Comparison of ENCODE assay signal across 20 cellular contexts in the genomic region with DNA sequence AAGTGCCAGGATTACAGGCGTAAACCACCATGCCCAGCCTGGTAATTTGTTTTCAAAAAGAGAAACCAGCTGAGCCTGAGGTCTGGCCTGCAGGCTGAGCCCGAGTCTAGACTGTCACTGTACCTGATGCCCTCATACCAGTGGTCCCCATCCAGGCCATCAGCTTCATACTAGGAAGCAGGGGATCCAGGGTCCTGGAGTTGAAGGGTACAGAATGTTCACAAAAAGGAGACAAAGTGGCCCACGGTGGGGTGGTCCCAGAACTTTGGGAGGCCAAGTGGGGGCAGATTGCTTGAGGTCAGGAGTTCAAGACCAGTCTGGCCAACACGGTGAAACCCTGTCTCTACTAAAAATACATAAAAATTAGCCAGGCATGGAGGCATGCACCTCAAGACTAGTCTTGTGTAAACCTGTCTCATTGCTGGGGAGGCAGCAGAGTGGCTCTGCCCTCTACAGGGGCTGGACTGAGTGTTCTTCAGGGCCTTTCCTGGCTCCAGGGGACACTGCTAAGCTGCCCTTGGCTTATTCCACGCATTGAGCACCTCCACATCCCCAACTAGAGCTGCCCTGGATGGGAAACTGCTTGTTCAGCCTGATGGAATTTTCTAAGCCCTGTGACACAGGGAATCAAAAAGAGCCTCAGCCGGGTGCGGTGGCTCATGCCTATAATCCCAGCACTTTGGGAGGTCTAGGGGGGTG. TPM values are rescaled to one million over a fixed set of nuclear protein-coding genes. Genes with fewer than 3 reads are reported as not detected.
A peak's percentile ranks its signal among the peaks of the same experiment; 100 is the strongest.
DNase-seq lines count a peak whose midpoint lies in the region; TF ChIP-seq lines count a peak whose summit lies in the region.
"Had no signal": no experiment of that assay in that cellular context is flagged by ENCODE, and none has a peak within 500 bp of the region (broad histone marks: within the 10 kb centered on the region; RNA-seq: fewer than 3 reads in every experiment).

No MANE protein-coding gene starts in this region.

- BruUV-seq in PC-9 (replicated peaks; lab: Mats Ljungman, UMichigan), result no TSS peak

- H3K9me3 ChIP-seq in right atrium auricular region, result no peaks in the 10 kb centered on the region
- no peaks in the 10 kb centered on the region for H3K9me3 ChIP-seq in PC-9 (ENCODE audit: insufficient read depth, low read depth)
- H3K9me3 ChIP-seq in stomach, result no peaks in the 10 kb centered on the region
- H3K9me3 ChIP-seq: BLaER1 had no signal

- CTCF ChIA-PET in PC-9 (lab: Charles Lee), result no interaction called here

- no peaks in the 10 kb centered on the region for H3F3A ChIP-seq in PC-9 (ENCODE audit: insufficient read depth, low read depth)

- H3K4me3 ChIP-seq in right atrium auricular region (no peak overlapping the region), coronary artery (no peak overlapping the region), PC-9 (no peak overlapping the region), stomach (no peak overlapping the region)
- H3K4me3 ChIP-seq: BLaER1 had no signal

- no peaks in the 10 kb centered on the region for H3K9me3 Mint-ChIP-seq in osteocyte (ENCODE audit: unreplicated experiment)
- H3K9me3 Mint-ChIP-seq: CD8-positive, alpha-beta T cell; H9 had no signal

- WGBS in stomach, 5 donors, result 70 to 85% (median 75%) methylated on average over 7 of the region's 7 CpGs

- intact Hi-C loops in cardiac septum (cut with DNase I) (no loop called here), PC-9 (cut with micrococcal nuclease; ENCODE audit: unreplicated experiment) (no loop called here), stomach (cut with DNase I; ENCODE audit: low total_unique reads) (no loop called here)

- H2AFZ ChIP-seq in PC-9, result no peak overlapping the region

- no peaks in the 10 kb centered on the region for H3K9me2 ChIP-seq in PC-9 (ENCODE audit: insufficient read depth)

- H3K4me3 Mint-ChIP-seq in osteocyte (ENCODE audit: unreplicated experiment), result no peak overlapping the region
- H3K4me3 Mint-ChIP-seq: CD8-positive, alpha-beta T cell; H9 had no signal

- DNase-seq in cardiac septum (ENCODE audit: low spot score), result peak; percentile 14
- no peak for DNase-seq in right atrium auricular region (ENCODE audit: low spot score)
- DNase-seq in coronary artery (ENCODE audit: low spot score), result peak; percentile 31
- DNase-seq in osteocyte (ENCODE audit: extremely low spot score, unreplicated experiment), result peak; percentile 48
- DNase-seq in amniotic stem cell (lab: John Stamatoyannopoulos, UW), result no peak
- no peak for DNase-seq in PC-9
- DNase-seq in stomach, result no peak
- DNase-seq: Calu3; CD8-positive, alpha-beta T cell; GF-D8; H9; NCI-H1417; NCI-H1930; NCI-H345; NCI-H524 treated with DMSO at 0.1 percent for 48 hours; RPMI8226 had no signal

- H3K27me3 ChIP-seq in right atrium auricular region (no peaks in the 10 kb centered on the region), PC-9 (ENCODE audit: insufficient read depth, low read depth) (no peaks in the 10 kb centered on the region), stomach (no peaks in the 10 kb centered on the region)
- H3K27me3 ChIP-seq: BLaER1 had no signal

- H3K27me3 Mint-ChIP-seq in osteocyte (ENCODE audit: unreplicated experiment), result peaks cover 24% of the 10 kb centered on the region

- no peaks in the 10 kb centered on the region for H3K4me1 Mint-ChIP-seq in osteocyte (ENCODE audit: unreplicated experiment)
- H3K4me1 Mint-ChIP-seq: H9 had no signal

- H3K4me2 ChIP-seq in PC-9, result no peak overlapping the region
- H3K4me2 ChIP-seq: BLaER1, KMS-11 had no signal

- H3K36me3 Mint-ChIP-seq in osteocyte (ENCODE audit: unreplicated experiment), result no peaks in the 10 kb centered on the region
- H3K36me3 Mint-ChIP-seq: CD8-positive, alpha-beta T cell had no signal

- H3K79me2 ChIP-seq in PC-9 (ENCODE audit: low read depth), result no peaks in the 10 kb centered on the region

- TF ChIP-seq CTCF in right atrium auricular region (IDR thresholded peaks at IDR 0.05), result no peak
- TF ChIP-seq CTCF in coronary artery (IDR thresholded peaks at IDR 0.05), result no peak
- TF ChIP-seq CTCF in osteocyte (IDR thresholded peaks at IDR 0.05), result no peak
- no peak for TF ChIP-seq CTCF in PC-9 (conservative IDR thresholded peaks at IDR 0.05)
- TF ChIP-seq CTCF in stomach (IDR thresholded peaks at IDR 0.05), result no peak

- no peak overlapping the region for H3K27ac ChIP-seq in right atrium auricular region
- H3K27ac ChIP-seq in coronary artery, result no peak overlapping the region
- no peak overlapping the region for H3K27ac ChIP-seq in PC-9
- no peak overlapping the region for H3K27ac ChIP-seq in stomach
- H3K27ac ChIP-seq: BLaER1, KMS-11 had no signal

- no peaks in the 10 kb centered on the region for H4K20me1 ChIP-seq in PC-9 (ENCODE audit: insufficient read depth)
- H4K20me1 ChIP-seq: BLaER1 had no signal

- H3K27ac Mint-ChIP-seq in osteocyte (ENCODE audit: unreplicated experiment), result no peak overlapping the region
- H3K27ac Mint-ChIP-seq: CD8-positive, alpha-beta T cell had no signal

- POLR2A ChIA-PET in PC-9 (lab: Charles Lee; ENCODE audit: unreplicated experiment), result no interaction called here

- H3K36me3 ChIP-seq in right atrium auricular region (no peaks in the 10 kb centered on the region), PC-9 (ENCODE audit: low read depth) (no peaks in the 10 kb centered on the region), stomach (no peaks in the 10 kb centered on the region)
- H3K36me3 ChIP-seq: BLaER1 had no signal

- no peak for TF ChIP-seq POLR2A in stomach (IDR thresholded peaks at IDR 0.05)

- H3K4me1 ChIP-seq in right atrium auricular region (peaks cover 0 to 11% of the 10 kb centered on the region in 2 donors), PC-9 (replicated peaks; ENCODE audit: insufficient read depth) (no peaks in the 10 kb centered on the region), stomach (no peaks in the 10 kb centered on the region)
- H3K4me1 ChIP-seq: BLaER1 had no signal

- no peak for TF ChIP-seq EP300 in stomach (IDR thresholded peaks at IDR 0.05)

RNA-seq across cellular contexts. Expression of a gene that starts 7.9 kb away (rescaled TPM):
- total RNA-seq in cardiac septum (505 TPM), right atrium auricular region (100 to 1,000 TPM; 444 to 908 TPM), osteocyte (not detected in 2 replicates), PC-9 (2021) (not detected in 2 replicates), stomach (not detected)
- 1 to 10 TPM in 1 of 3 donors, under 1 TPM in 2; 0.81 to 6.9 (median 0.90) TPM for polyA plus RNA-seq in stomach
- total RNA-seq: A673; Calu3; CD8-positive, alpha-beta T cell; HT-29 had no signal

RNA-seq across cellular contexts. Expression of a gene that starts 25.1 kb away (rescaled TPM):
- total RNA-seq in cardiac septum (0.57 TPM), right atrium auricular region (under 1 TPM; 0.15 to 0.63 TPM), osteocyte (not detected in 2 replicates), PC-9 (2021) (not detected in 2 replicates), stomach (under 1 TPM in 1 of 5 donors, not detected in 4; 0.18 TPM)
- polyA plus RNA-seq in stomach, result 1 to 10 TPM in 1 of 3 donors, under 1 TPM in 1, not detected in 1; 0.05 to 2.0 TPM
- total RNA-seq: A673; Calu3; CD8-positive, alpha-beta T cell; H9; HT-29 had no signal

RNA-seq across cellular contexts. Expression of a gene that starts 57.0 kb away (rescaled TPM):
- total RNA-seq in cardiac septum, result 202 TPM
- 100 to 1,000 TPM in 1 of 2 donors, 10 to 100 TPM in 1; 92.4 to 129 TPM for total RNA-seq in right atrium auricular region
- 26.7 and 29.2 TPM in 2 replicates for total RNA-seq in osteocyte
- 8.1 and 9.6 TPM in 2 replicates for total RNA-seq in PC-9 (2021)
- 10 to 100 TPM; 10.1 to 40.3 (median 19.6) TPM for total RNA-seq in stomach
- polyA plus RNA-seq in stomach, result 10 to 100 TPM; 10.4 to 40.0 (median 32.1) TPM

Comparison
In these comparisons a context has a peak if more than half of its experiments do, and no peak if none do; other contexts are left out.
1. DNase-seq: peak in cardiac septum (single experiment), coronary artery (single experiment) and osteocyte (single experiment); none in right atrium auricular region (single experiment), amniotic stem cell (single experiment), PC-9 (0 of 2) and stomach (single experiment).
2. RNA of a gene that starts 7.9 kb away (total RNA-seq): 444 to 908 TPM in right atrium auricular region and 505 TPM in cardiac septum (single experiment); not detected in PC-9, not detected in osteocyte and not detected in stomach; every median in the first group is over 100 times any median in the second.